ENCODE assay signal across 1 cellular context in genomic region chr20:33310327-33310899, GRCh38.
TF ChIP-seq lines count a peak whose summit lies in the region.

No MANE protein-coding gene starts in this region.

TF ChIP-seq in HepG2, 621 proteins besides CTCF, POLR2A, EP300 and RAD21 (continued from another document):
- TF ChIP-seq BCL3 (CRISPR knock-in tag; IDR thresholded peaks at IDR 0.05) (no peak), XRCC5 (optimal IDR thresholded peaks at IDR 0.05; ENCODE audit: low read length) (peak; percentile 40), ZFYVE20 (CRISPR knock-in tag; IDR thresholded peaks at IDR 0.05; ENCODE audit: borderline replicate concordance, low read depth) (no peak), E2F1 (CRISPR knock-in tag; IDR thresholded peaks at IDR 0.05) (no peak)
